14 cellular contexts compared by ENCODE assay signal in genomic region chr3:172179680-172180399, GRCh38.
DNase-seq lines count a peak whose midpoint lies in the region; ATAC-seq and TF ChIP-seq lines count a peak whose summit lies in the region.
"Had no signal": no experiment of that assay in that cellular context is flagged by ENCODE, and none has a peak within 500 bp of the region (broad histone marks: within the 10 kb centered on the region; RNA-seq: fewer than 3 reads in every experiment).

No MANE protein-coding gene starts in this region.

- H3K9me3 ChIP-seq in gastroesophageal sphincter: no peaks in the 10 kb centered on the region
- H3K9me3 ChIP-seq: left ventricle myocardium inferior had no signal

- H3K27me3 ChIP-seq in gastroesophageal sphincter: no peaks in the 10 kb centered on the region

- no peak overlapping the region for H3K27ac ChIP-seq in gastroesophageal sphincter
- H3K27ac ChIP-seq: left ventricle myocardium inferior had no signal

- H3K36me3 Mint-ChIP-seq in mesothelial cell of epicardium: peaks cover 5% of the 10 kb centered on the region

- DNase-seq in Caki2 (ENCODE audit: low read depth) (peak; percentile 21), GM20000 (ENCODE audit: low spot score) (peak; percentile 41), HuH-7.5 (ENCODE audit: low spot score) (peak; percentile 46), lower leg skin (ENCODE audit: low spot score in 2 of 2) (no peak), T1000 (lab: John Stamatoyannopoulos, UW) (no peak), mesothelial cell of epicardium (ENCODE audit: low spot score in 2 of 2, unreplicated experiment in 2 of 2) (no peak), medulla oblongata (ENCODE audit: extremely low spot score) (no peak)
- DNase-seq: activated B cell treated with CpG ODN at 0.5 μM for 24 hours, cerebellar nuclear complex, left ventricle myocardium inferior, NCI-H1105 had no signal

- H3K4me3 Mint-ChIP-seq in mesothelial cell of epicardium: no peak overlapping the region
- H3K4me3 Mint-ChIP-seq: activated B cell treated with CpG ODN at 0.5 μM for 24 hours; activated T-helper 1 cell treated with anti-CD3 and anti-CD28 coated beads, Interleukin-12 subunit alpha, Interleukin-12 subunit beta, Interleukin-2, Interleukin-4 antibody, amounts not matched to agents 30 ng/mL and 10 ng/mL and 1 ng/mL, durations not matched to agents 14 hours and 24 hours and 36 hours; B cell had no signal

- TF ChIP-seq EP300 in gastroesophageal sphincter (IDR thresholded peaks at IDR 0.05): no peak

- ATAC-seq in gastroesophageal sphincter: peak; percentile 52

- H3K27me3 Mint-ChIP-seq in mesothelial cell of epicardium (ENCODE audit: low read depth): no peaks in the 10 kb centered on the region
- H3K27me3 Mint-ChIP-seq: activated B cell treated with CpG ODN at 0.5 μM for 24 hours, B cell had no signal

- no peaks in the 10 kb centered on the region for H3K9me3 Mint-ChIP-seq in mesothelial cell of epicardium
- H3K9me3 Mint-ChIP-seq: activated B cell treated with CpG ODN at 0.5 μM for 24 hours had no signal

- 60 to 82% methylated on average over 3 to 4 of the region's 5 CpGs for WGBS in gastroesophageal sphincter (ENCODE audit: low coverage in 1 of 2), 2 donors
- 87 to 88% methylated on average over 5 of the region's 5 CpGs for WGBS in lower leg skin, 2 donors

- in situ Hi-C loops in Caki2 (cut with HindIII; ENCODE audit: low pct_unique_long_range_greater_than_20kb, low sequenced_read_pairs): no loop called here

- no peaks in the 10 kb centered on the region for H3K36me3 ChIP-seq in gastroesophageal sphincter
- H3K36me3 ChIP-seq: left ventricle myocardium inferior had no signal

- H3K4me1 Mint-ChIP-seq in mesothelial cell of epicardium: peaks cover 40% of the 10 kb centered on the region
- H3K4me1 Mint-ChIP-seq: activated B cell treated with CpG ODN at 0.5 μM for 24 hours, B cell had no signal

- intact Hi-C loops in lower leg skin (cut with DNase I; ENCODE audit: low total_unique reads): no loop called here

- no peak overlapping the region for H3K27ac Mint-ChIP-seq in mesothelial cell of epicardium
- H3K27ac Mint-ChIP-seq: activated B cell treated with CpG ODN at 0.5 μM for 24 hours; activated T-helper 1 cell treated with anti-CD3 and anti-CD28 coated beads, Interleukin-12 subunit alpha, Interleukin-12 subunit beta, Interleukin-2, Interleukin-4 antibody, amounts not matched to agents 30 ng/mL and 10 ng/mL and 1 ng/mL, durations not matched to agents 14 hours and 24 hours and 36 hours; B cell had no signal

- H3K4me3 ChIP-seq in gastroesophageal sphincter (no peak overlapping the region), lower leg skin (ENCODE audit: low read depth, poor library complexity, severe bottlenecking) (no peak overlapping the region)
- H3K4me3 ChIP-seq: left ventricle myocardium inferior had no signal

- no peak for TF ChIP-seq POLR2A in gastroesophageal sphincter (IDR thresholded peaks at IDR 0.05)
- TF ChIP-seq POLR2A in lower leg skin (IDR thresholded peaks at IDR 0.05): no peak

- no peak for TF ChIP-seq CTCF in GM20000 (IDR thresholded peaks at IDR 0.05; ENCODE audit: extremely low read depth, missing control alignments)
- no peak for TF ChIP-seq CTCF in gastroesophageal sphincter (IDR thresholded peaks at IDR 0.05)
- TF ChIP-seq CTCF in lower leg skin (IDR thresholded peaks at IDR 0.05): no peak
- TF ChIP-seq CTCF in mesothelial cell of epicardium (IDR thresholded peaks at IDR 0.05; ENCODE audit: unreplicated experiment): no peak

- H3K4me1 ChIP-seq in gastroesophageal sphincter: peaks cover 1 to 77% (median 19%) of the 10 kb centered on the region in 3 donors

Comparison
In these comparisons a context has a peak if more than half of its experiments do, and no peak if none do; other contexts are left out.
1. DNase-seq: peak in Caki2 (single experiment), GM20000 (single experiment) and HuH-7.5 (single experiment); none in lower leg skin (0 of 2), T1000 (single experiment), mesothelial cell of epicardium (0 of 2) and medulla oblongata (single experiment).